20 cellular contexts compared by ENCODE assay signal in genomic region chr3:48879994-48880377, GRCh38. TPM values are rescaled to one million over a fixed set of nuclear protein-coding genes. Genes with fewer than 3 reads are reported as not detected.
DNase-seq lines count a peak whose midpoint lies in the region; ATAC-seq and TF ChIP-seq lines count a peak whose summit lies in the region.
"Had no signal": no experiment of that assay in that cellular context is flagged by ENCODE, and none has a peak within 500 bp of the region (broad histone marks: within the 10 kb centered on the region; RNA-seq: fewer than 3 reads in every experiment).

No MANE protein-coding gene starts in this region.

- no peak for TF ChIP-seq CTCF in nephron progenitor cell (IDR thresholded peaks at IDR 0.05)

- H3K4me1 Mint-ChIP-seq in activated T-cell treated with anti-CD3 and anti-CD28 coated beads, Interleukin-2, amount 50 U/mL, for 24 hours (ENCODE audit: low read depth) = peaks cover 4% of the 10 kb centered on the region
- H3K4me1 Mint-ChIP-seq in activated CD8-positive, alpha-beta T cell treated with anti-CD3 and anti-CD28 coated beads, Interleukin-2, amount 10 ng/mL, durations not matched to agents 7 days and 5 days (ENCODE audit: low read depth) = no peaks in the 10 kb centered on the region
- peaks cover 9% of the 10 kb centered on the region for H3K4me1 Mint-ChIP-seq in nephron progenitor cell
- H3K4me1 Mint-ChIP-seq: GM23338, H9 had no signal

- peak overlapping the region; percentile 38 for H3K27ac Mint-ChIP-seq in activated T-cell treated with anti-CD3 and anti-CD28 coated beads, Interleukin-2, amount 50 U/mL, for 24 hours
- H3K27ac Mint-ChIP-seq in activated CD8-positive, alpha-beta T cell treated with anti-CD3 and anti-CD28 coated beads, Interleukin-2, amount 10 ng/mL, durations not matched to agents 7 days and 5 days = peak overlapping the region; percentile 39
- peak overlapping the region; percentile 38 for H3K27ac Mint-ChIP-seq in nephron progenitor cell
- H3K27ac Mint-ChIP-seq: CD4-positive, alpha-beta T cell; GM23338 had no signal

- H3K27me3 Mint-ChIP-seq in activated T-cell treated with anti-CD3 and anti-CD28 coated beads, Interleukin-2, amount 50 U/mL, for 24 hours = no peaks in the 10 kb centered on the region
- H3K27me3 Mint-ChIP-seq in activated CD8-positive, alpha-beta T cell treated with anti-CD3 and anti-CD28 coated beads, Interleukin-2, amount 10 ng/mL, durations not matched to agents 7 days and 5 days (ENCODE audit: low read depth) = no peaks in the 10 kb centered on the region
- peaks cover 4% of the 10 kb centered on the region for H3K27me3 Mint-ChIP-seq in nephron progenitor cell (ENCODE audit: low read depth, poor library complexity)
- H3K27me3 Mint-ChIP-seq: CD4-positive, alpha-beta T cell had no signal

- POLR2A ChIA-PET in activated CD8-positive, alpha-beta T cell treated with anti-CD3 and anti-CD28 coated beads, Interleukin-2, amount 10 ng/mL, durations not matched to agents 7 days and 5 days (lab: Charles Lee) = interaction anchor here (0.6 kb wide), 1 partner anchor 50 kb away, joined by 3 read pairs; no protein-coding TSS in a partner anchor

- CTCF ChIA-PET in activated CD8-positive, alpha-beta T cell treated with anti-CD3 and anti-CD28 coated beads, Interleukin-2, amount 10 ng/mL, durations not matched to agents 7 days and 5 days (lab: Charles Lee) = no interaction called here

- no peak for ATAC-seq in activated CD8-positive, alpha-beta T cell treated with anti-CD3 and anti-CD28 coated beads, Interleukin-2, amount 10 ng/mL, durations not matched to agents 7 days and 5 days
- ATAC-seq in HG03439 (IDR thresholded peaks at IDR 0.05; ENCODE audit: unreplicated experiment) (no peak), HG03108 (IDR thresholded peaks at IDR 0.05; ENCODE audit: unreplicated experiment) (no peak)
- ATAC-seq: GM23338, K562, Right ventricle myocardium inferior had no signal

- no peak for DNase-seq in activated T-cell treated with anti-CD3 and anti-CD28 coated beads, Interleukin-2, amount 50 U/mL, for 24 hours
- no peak for DNase-seq in activated T-cell treated with anti-CD3 and anti-CD28 coated beads, Interleukin-2, amount 50 U/mL, for 1 hour
- no peak for DNase-seq in activated CD8-positive, alpha-beta T cell treated with anti-CD3 and anti-CD28 coated beads, Interleukin-2, amount 10 ng/mL, durations not matched to agents 7 days and 5 days
- no peak for DNase-seq in nephron progenitor cell
- no peak for DNase-seq in MV-4-11 (lab: John Stamatoyannopoulos, UW)
- DNase-seq: CD4-positive, alpha-beta T cell; H9; NCI-H1105 treated with DMSO at 0.1 percent for 48 hours; NCI-H2029 treated with DMSO at 0.1 percent for 48 hours; NCI-H446 treated with DMSO at 0.1 percent for 48 hours; NCI-H526; NCI-H82; NK-92 treated with Interleukin-12 subunit alpha and Interleukin-12 subunit beta, amount 100 ng/mL, for 24 hours; PC-9; SJCRH30 had no signal

- H3K36me3 Mint-ChIP-seq in activated T-cell treated with anti-CD3 and anti-CD28 coated beads, Interleukin-2, amount 50 U/mL, for 24 hours (ENCODE audit: low read depth) = peaks cover 47% of the 10 kb centered on the region
- peaks cover 22% of the 10 kb centered on the region for H3K36me3 Mint-ChIP-seq in activated CD8-positive, alpha-beta T cell treated with anti-CD3 and anti-CD28 coated beads, Interleukin-2, amount 10 ng/mL, durations not matched to agents 7 days and 5 days (ENCODE audit: low read depth)
- H3K36me3 Mint-ChIP-seq in nephron progenitor cell (ENCODE audit: low read depth) = no peaks in the 10 kb centered on the region

- no peaks in the 10 kb centered on the region for H3K9me3 Mint-ChIP-seq in activated T-cell treated with anti-CD3 and anti-CD28 coated beads, Interleukin-2, amount 50 U/mL, for 24 hours
- no peaks in the 10 kb centered on the region for H3K9me3 Mint-ChIP-seq in activated CD8-positive, alpha-beta T cell treated with anti-CD3 and anti-CD28 coated beads, Interleukin-2, amount 10 ng/mL, durations not matched to agents 7 days and 5 days (ENCODE audit: insufficient read depth)
- H3K9me3 Mint-ChIP-seq in nephron progenitor cell = no peaks in the 10 kb centered on the region
- H3K9me3 Mint-ChIP-seq: CD4-positive, alpha-beta T cell; GM23338; H9 had no signal

- H3K4me3 Mint-ChIP-seq in activated T-cell treated with anti-CD3 and anti-CD28 coated beads, Interleukin-2, amount 50 U/mL, for 24 hours = no peak overlapping the region
- no peak overlapping the region for H3K4me3 Mint-ChIP-seq in activated CD8-positive, alpha-beta T cell treated with anti-CD3 and anti-CD28 coated beads, Interleukin-2, amount 10 ng/mL, durations not matched to agents 7 days and 5 days
- no peak overlapping the region for H3K4me3 Mint-ChIP-seq in nephron progenitor cell
- H3K4me3 Mint-ChIP-seq: CD4-positive, alpha-beta T cell; GM23338; H9 had no signal

RNA-seq across cellular contexts. Expression of gene SLC25A20, which starts 18.7 kb away (rescaled TPM):
- 10 to 100 TPM; 29.9 to 33.1 TPM for total RNA-seq in activated CD8-positive, alpha-beta T cell treated with anti-CD3 and anti-CD28 coated beads, Interleukin-2, amount 10 ng/mL, durations not matched to agents 7 days and 5 days

RNA-seq across cellular contexts. Expression of gene PRKAR2A, which starts 32.3 kb away (rescaled TPM):
- 10 to 100 TPM; 35.9 to 40.2 TPM for total RNA-seq in activated CD8-positive, alpha-beta T cell treated with anti-CD3 and anti-CD28 coated beads, Interleukin-2, amount 10 ng/mL, durations not matched to agents 7 days and 5 days

RNA-seq across cellular contexts. Expression of gene ARIH2, which starts 38.7 kb away (rescaled TPM):
- 100 to 1,000 TPM; 102 to 112 TPM for total RNA-seq in activated CD8-positive, alpha-beta T cell treated with anti-CD3 and anti-CD28 coated beads, Interleukin-2, amount 10 ng/mL, durations not matched to agents 7 days and 5 days
